In the genomic region with DNA sequence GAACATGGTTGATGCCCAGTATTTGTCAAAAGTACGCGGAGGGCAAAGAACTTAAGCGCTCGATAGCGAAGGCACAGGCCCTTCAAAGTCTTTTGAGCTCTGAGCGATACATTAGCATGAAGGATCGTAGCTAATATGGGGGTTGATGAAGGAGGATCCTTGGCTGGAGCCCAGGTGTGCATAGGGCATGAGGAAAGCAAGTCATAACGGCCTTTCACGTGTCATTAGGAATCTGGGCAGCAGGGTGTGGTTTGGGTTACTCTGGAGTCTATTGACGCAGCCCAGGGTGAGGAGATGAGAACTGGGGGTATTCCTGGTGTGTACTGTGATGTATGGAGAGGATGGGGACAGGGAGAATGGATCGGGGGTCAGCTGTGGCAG, we compare ENCODE assay signal across 8 cellular contexts. TPM values are rescaled to one million over a fixed set of nuclear protein-coding genes. Genes with fewer than 3 reads are reported as not detected.
DNase-seq lines count a peak whose midpoint lies in the region; ATAC-seq and TF ChIP-seq lines count a peak whose summit lies in the region.

No MANE protein-coding gene starts in this region.

- no peak for TF ChIP-seq POLR2A in body of pancreas (IDR thresholded peaks at IDR 0.05)

- peak overlapping the region; percentile 97 for H3K9ac ChIP-seq in BLaER1

- no peak for TF ChIP-seq CTCF in body of pancreas (IDR thresholded peaks at IDR 0.05)

- H3K36me3 ChIP-seq in BLaER1 (peaks cover 21% of the 10 kb centered on the region), body of pancreas (replicated peaks in 1 of 2; ENCODE audit: insufficient read depth in 1 of 2, low read depth in 2 of 2) (no peaks in the 10 kb centered on the region)

- no peaks in the 10 kb centered on the region for H4K20me1 ChIP-seq in BLaER1

- ATAC-seq in GM19395 (IDR thresholded peaks at IDR 0.05; ENCODE audit: unreplicated experiment) (peak; percentile 28), body of pancreas (peak; percentile 4)

- peak overlapping the region; percentile 97 for H3K27ac ChIP-seq in BLaER1
- peak overlapping the region; percentile 92 to 94 (median 93) for H3K27ac ChIP-seq in body of pancreas

- peak overlapping the region; percentile 91 for H3K4me2 ChIP-seq in BLaER1

- H3K4me1 ChIP-seq in BLaER1 (peaks cover 35% of the 10 kb centered on the region), body of pancreas (peaks cover 38% of the 10 kb centered on the region)

- intact Hi-C loops in body of pancreas (cut with DNase I), result no loop called here

- H3K9me3 ChIP-seq in BLaER1, result no peaks in the 10 kb centered on the region
- H3K9me3 ChIP-seq in body of pancreas, result no peaks in the 10 kb centered on the region

- WGBS in body of pancreas, 2 donors, result 5 to 7% methylated on average over 8 to 11 of the region's 11 CpGs

- H3K27me3 ChIP-seq in BLaER1, result no peaks in the 10 kb centered on the region
- H3K27me3 ChIP-seq in body of pancreas, result no peaks in the 10 kb centered on the region

- peak overlapping the region; percentile 86 for H3K4me3 ChIP-seq in BLaER1
- peak overlapping the region; percentile 74 to 87 for H3K4me3 ChIP-seq in body of pancreas

- DNase-seq in NCI-H226 (peak; percentile 23), body of pancreas (peak; percentile 37 to 44 (median 41)), iris pigment epithelial cell (ENCODE audit: low read depth) (peak; percentile 38), epidermal melanocyte (ENCODE audit: insufficient read length, low spot score) (no peak), DMS114 treated with DMSO at 0.1 percent for 48 hours (lab: John Stamatoyannopoulos, UW; ENCODE audit: unreplicated experiment) (no peak)
- peak; percentile 30 for DNase-seq in stimulated activated CD4-positive, alpha-beta T cell treated with anti-CD3 and anti-CD28 coated beads, Interleukin-4, amount 100 ng/mL, for 24 hours

RNA-seq across cellular contexts. Expression of a gene that starts 0.6 kb away (rescaled TPM):
- total RNA-seq in body of pancreas, result 10 to 100 TPM; 22.1 to 33.9 TPM

RNA-seq across cellular contexts. Expression of a gene that starts 31.7 kb away (rescaled TPM):
- not detected for total RNA-seq in body of pancreas

Comparison
In these comparisons a context has a peak if more than half of its experiments do, and no peak if none do; other contexts are left out.
1. DNase-seq: peak in NCI-H226 (single experiment), body of pancreas (4 of 4), iris pigment epithelial cell (single experiment) and stimulated activated CD4-positive, alpha-beta T cell treated with anti-CD3 and anti-CD28 coated beads, Interleukin-4, amount 100 ng/mL, for 24 hours (single experiment); none in epidermal melanocyte (single experiment) and DMS114 treated with DMSO at 0.1 percent for 48 hours (single experiment).